1 cellular context compared by ENCODE assay signal in the genomic region with DNA sequence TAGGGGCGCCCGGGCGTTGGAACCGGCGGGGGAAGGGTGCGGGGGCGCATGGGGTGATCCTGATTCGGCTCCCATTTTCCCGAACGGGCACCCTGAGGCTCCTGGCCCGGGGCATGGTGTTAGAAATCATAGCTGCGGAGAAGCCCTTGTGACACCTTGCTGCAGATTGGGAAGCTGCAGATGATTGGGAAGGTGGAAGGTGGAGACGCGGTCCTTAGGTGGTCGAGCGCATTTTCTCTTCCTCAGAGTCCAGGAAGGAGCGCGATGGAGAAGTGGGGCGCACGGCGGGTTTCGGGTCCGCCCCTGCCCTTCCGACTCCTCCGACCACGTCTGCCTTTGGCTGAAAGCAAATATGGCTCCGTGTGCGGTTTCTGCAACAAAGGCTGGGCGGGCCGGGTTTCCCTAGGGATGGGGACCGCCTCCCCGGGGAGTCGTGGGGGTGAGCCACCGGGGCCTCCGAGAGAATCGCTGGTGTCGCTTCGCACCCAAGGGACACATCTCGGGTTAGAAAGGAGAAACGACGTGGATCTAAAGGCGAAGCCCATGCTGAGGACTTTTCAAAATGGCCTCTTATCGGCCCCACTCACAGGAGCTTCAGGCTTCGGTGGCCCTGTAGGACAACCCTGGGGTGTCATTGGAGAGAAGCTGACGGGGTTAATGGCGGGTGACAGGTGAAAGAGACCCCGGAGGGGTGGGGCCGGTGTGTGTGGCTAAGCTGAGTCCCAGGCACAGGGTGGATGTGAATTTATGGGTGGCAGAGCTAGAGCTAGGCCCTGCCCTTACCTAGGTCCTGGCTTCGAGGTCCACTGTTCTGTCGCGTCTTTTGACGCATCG.
TF ChIP-seq lines count a peak whose summit lies in the region.

No MANE protein-coding gene starts in this region.

TF ChIP-seq in K562, 482 proteins besides CTCF, POLR2A, EP300 and RAD21 (continued from another document and continues in another):
- TF ChIP-seq ZNF609 (CRISPR knock-in tag; IDR thresholded peaks at IDR 0.05; ENCODE audit: borderline replicate concordance) (no peak), ZNF780A (CRISPR knock-in tag; IDR thresholded peaks at IDR 0.05) (no peak), MCM5 (IDR thresholded peaks at IDR 0.05; ENCODE audit: low read depth) (no peak), SMARCC2 (IDR thresholded peaks at IDR 0.05; ENCODE audit: low read depth) (no peak), ZEB2 (IDR thresholded peaks at IDR 0.05) (no peak), C11orf30 (IDR thresholded peaks at IDR 0.05; ENCODE audit: low read depth) (no peak), ZKSCAN1 (IDR thresholded peaks at IDR 0.05; ENCODE audit: low read depth, low read length) (no peak), NR1H2 (CRISPR knock-in tag; IDR thresholded peaks at IDR 0.05) (peak; percentile 80; the same call in 1 of the 2 replicates), MXD1 (CRISPR knock-in tag; IDR thresholded peaks at IDR 0.05; ENCODE audit: borderline replicate concordance, poor library complexity, severe bottlenecking) (no peak), NBN (IDR thresholded peaks at IDR 0.05; ENCODE audit: low read depth) (no peak), SP2 (IDR thresholded peaks at IDR 0.05; ENCODE audit: extremely low read depth, low read depth, low read length, poor library complexity, severe bottlenecking) (no peak), NCOA4 (IDR thresholded peaks at IDR 0.05; ENCODE audit: partially characterized antibody) (no peak), ZNF76 (CRISPR knock-in tag; IDR thresholded peaks at IDR 0.05; ENCODE audit: borderline replicate concordance) (no peak), CEBPG (CRISPR knock-in tag; IDR thresholded peaks at IDR 0.05) (peak; percentile 4; the same call in 1 of the 2 replicates), CEBPG (tag; conservative IDR thresholded peaks at IDR 0.05 in 1 of 2, IDR thresholded peaks at IDR 0.05 in 1 of 2) (no peak), TAF1 (IDR thresholded peaks at IDR 0.05; ENCODE audit: control insufficient read depth, extremely low read depth, insufficient read depth, low read length, severe bottlenecking) (no peak), RBM39 (optimal IDR thresholded peaks at IDR 0.05; ENCODE audit: low read depth, low read length) (no peak), ZSCAN29 (IDR thresholded peaks at IDR 0.05) (no peak), STAG1 (CRISPR knock-in tag; IDR thresholded peaks at IDR 0.05; ENCODE audit: borderline replicate concordance) (no peak), PURB (CRISPR knock-in tag; IDR thresholded peaks at IDR 0.05; ENCODE audit: low read depth) (no peak), ETS1 (conservative IDR thresholded peaks at IDR 0.05; ENCODE audit: control insufficient read depth, low read depth, low read length) (no peak), ARNT (IDR thresholded peaks at IDR 0.05) (no peak), TCFL5 (CRISPR knock-in tag; conservative IDR thresholded peaks at IDR 0.05) (no peak), PTTG1 (tag; IDR thresholded peaks at IDR 0.05; ENCODE audit: low read depth) (no peak), DLX4 (CRISPR knock-in tag; IDR thresholded peaks at IDR 0.05) (no peak), ELK1 (CRISPR knock-in tag; IDR thresholded peaks at IDR 0.05) (no peak)
- TF ChIP-seq, protein P1, sequence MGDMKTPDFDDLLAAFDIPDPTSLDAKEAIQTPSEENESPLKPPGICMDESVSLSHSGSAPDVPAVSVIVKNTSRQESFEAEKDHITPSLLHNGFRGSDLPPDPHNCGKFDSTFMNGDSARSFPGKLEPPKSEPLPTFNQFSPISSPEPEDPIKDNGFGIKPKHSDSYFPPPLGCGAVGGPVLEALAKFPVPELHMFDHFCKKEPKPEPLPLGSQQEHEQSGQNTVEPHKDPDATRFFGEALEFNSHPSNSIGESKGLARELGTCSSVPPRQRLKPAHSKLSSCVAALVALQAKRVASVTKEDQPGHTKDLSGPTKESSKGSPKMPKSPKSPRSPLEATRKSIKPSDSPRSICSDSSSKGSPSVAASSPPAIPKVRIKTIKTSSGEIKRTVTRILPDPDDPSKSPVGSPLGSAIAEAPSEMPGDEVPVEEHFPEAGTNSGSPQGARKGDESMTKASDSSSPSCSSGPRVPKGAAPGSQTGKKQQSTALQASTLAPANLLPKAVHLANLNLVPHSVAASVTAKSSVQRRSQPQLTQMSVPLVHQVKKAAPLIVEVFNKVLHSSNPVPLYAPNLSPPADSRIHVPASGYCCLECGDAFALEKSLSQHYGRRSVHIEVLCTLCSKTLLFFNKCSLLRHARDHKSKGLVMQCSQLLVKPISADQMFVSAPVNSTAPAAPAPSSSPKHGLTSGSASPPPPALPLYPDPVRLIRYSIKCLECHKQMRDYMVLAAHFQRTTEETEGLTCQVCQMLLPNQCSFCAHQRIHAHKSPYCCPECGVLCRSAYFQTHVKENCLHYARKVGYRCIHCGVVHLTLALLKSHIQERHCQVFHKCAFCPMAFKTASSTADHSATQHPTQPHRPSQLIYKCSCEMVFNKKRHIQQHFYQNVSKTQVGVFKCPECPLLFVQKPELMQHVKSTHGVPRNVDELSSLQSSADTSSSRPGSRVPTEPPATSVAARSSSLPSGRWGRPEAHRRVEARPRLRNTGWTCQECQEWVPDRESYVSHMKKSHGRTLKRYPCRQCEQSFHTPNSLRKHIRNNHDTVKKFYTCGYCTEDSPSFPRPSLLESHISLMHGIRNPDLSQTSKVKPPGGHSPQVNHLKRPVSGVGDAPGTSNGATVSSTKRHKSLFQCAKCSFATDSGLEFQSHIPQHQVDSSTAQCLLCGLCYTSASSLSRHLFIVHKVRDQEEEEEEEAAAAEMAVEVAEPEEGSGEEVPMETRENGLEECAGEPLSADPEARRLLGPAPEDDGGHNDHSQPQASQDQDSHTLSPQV (IDR thresholded peaks at IDR 0.05) = peak; percentile 63
- TF ChIP-seq, protein P2, sequence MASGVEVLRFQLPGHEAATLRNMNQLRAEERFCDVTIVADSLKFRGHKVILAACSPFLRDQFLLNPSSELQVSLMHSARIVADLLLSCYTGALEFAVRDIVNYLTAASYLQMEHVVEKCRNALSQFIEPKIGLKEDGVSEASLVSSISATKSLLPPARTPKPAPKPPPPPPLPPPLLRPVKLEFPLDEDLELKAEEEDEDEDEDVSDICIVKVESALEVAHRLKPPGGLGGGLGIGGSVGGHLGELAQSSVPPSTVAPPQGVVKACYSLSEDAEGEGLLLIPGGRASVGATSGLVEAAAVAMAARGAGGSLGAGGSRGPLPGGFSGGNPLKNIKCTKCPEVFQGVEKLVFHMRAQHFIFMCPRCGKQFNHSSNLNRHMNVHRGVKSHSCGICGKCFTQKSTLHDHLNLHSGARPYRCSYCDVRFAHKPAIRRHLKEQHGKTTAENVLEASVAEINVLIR (CRISPR knock-in tag; IDR thresholded peaks at IDR 0.05) = no peak; the same call in 1 of the 2 replicates
- TF ChIP-seq, protein P3, sequence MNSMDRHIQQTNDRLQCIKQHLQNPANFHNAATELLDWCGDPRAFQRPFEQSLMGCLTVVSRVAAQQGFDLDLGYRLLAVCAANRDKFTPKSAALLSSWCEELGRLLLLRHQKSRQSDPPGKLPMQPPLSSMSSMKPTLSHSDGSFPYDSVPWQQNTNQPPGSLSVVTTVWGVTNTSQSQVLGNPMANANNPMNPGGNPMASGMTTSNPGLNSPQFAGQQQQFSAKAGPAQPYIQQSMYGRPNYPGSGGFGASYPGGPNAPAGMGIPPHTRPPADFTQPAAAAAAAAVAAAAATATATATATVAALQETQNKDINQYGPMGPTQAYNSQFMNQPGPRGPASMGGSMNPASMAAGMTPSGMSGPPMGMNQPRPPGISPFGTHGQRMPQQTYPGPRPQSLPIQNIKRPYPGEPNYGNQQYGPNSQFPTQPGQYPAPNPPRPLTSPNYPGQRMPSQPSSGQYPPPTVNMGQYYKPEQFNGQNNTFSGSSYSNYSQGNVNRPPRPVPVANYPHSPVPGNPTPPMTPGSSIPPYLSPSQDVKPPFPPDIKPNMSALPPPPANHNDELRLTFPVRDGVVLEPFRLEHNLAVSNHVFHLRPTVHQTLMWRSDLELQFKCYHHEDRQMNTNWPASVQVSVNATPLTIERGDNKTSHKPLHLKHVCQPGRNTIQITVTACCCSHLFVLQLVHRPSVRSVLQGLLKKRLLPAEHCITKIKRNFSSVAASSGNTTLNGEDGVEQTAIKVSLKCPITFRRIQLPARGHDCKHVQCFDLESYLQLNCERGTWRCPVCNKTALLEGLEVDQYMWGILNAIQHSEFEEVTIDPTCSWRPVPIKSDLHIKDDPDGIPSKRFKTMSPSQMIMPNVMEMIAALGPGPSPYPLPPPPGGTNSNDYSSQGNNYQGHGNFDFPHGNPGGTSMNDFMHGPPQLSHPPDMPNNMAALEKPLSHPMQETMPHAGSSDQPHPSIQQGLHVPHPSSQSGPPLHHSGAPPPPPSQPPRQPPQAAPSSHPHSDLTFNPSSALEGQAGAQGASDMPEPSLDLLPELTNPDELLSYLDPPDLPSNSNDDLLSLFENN (IDR thresholded peaks at IDR 0.05; ENCODE audit: low read depth in 2 of 2, low read length in 2 of 2) = no peak
